ENCODE assay signal across 1 cellular context in the genomic region with DNA sequence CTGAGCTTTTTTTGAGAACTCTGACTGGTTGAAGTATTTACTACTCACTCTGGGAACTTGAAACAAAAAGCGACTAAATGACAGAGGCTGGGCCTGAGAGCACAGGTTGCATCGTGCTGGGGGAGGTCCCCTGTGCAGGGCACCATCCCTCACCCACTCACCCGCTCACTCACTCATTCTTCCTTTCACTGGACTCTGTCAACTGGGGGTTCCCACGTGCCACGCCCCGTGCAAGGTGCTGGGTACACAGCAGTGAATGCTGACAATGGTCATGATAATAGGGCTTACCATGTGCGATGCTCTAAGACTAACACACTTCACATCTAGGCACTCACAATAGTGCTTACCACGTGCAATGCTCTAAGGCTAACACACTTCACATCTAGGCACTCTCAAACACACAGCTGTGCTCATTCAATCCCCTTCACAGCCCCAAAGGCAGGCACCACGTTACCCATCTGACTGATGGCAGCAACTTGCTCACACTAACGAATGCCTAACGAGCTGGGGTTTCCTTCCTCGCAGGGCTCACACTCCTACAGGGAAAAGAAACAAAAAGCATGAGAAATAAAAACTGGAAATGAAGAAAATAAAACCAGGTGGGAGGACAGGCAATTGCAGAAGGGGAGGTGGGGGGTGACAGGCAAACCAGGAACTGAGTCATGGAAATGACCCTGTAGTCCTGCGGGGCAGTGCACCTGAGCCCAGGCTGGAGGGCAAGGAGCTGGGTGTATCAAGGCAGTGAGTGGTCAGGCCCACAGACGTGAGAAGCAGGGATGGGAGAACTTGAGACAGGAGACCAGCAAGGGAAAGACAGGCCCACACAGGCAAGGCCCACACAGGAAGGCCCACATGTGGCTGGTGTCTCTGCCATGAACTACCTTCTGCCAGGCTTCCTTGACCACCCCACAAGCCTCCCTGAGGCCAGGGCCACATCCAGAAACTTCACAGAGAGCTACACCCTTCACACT.
TF ChIP-seq lines count a peak whose summit lies in the region.

No MANE protein-coding gene starts in this region.

TF ChIP-seq in HEK293, 187 proteins besides CTCF, POLR2A, EP300 and RAD21 (continued from another document):
- TF ChIP-seq TCF7L2 (IDR thresholded peaks at IDR 0.05; ENCODE audit: borderline replicate concordance, low read depth, low read length) (no peak), ZFHX2 (tag by site-specific recombination; conservative IDR thresholded peaks at IDR 0.05) (peak; percentile 23; the same call in 1 of the 2 replicates), ZIC2 (tag by site-specific recombination; IDR thresholded peaks at IDR 0.05) (no peak), ZNF202 (tag by site-specific recombination; IDR thresholded peaks at IDR 0.05; ENCODE audit: borderline replicate concordance) (no peak), ZNF24 (tag by site-specific recombination; IDR thresholded peaks at IDR 0.05) (no peak), IKZF3 (tag by site-specific recombination; IDR thresholded peaks at IDR 0.05) (no peak)
